In genomic region chr4:7103599-7104365, GRCh38 we compare ENCODE assay signal across 9 cellular contexts. TPM values are rescaled to one million over a fixed set of nuclear protein-coding genes. Genes with fewer than 3 reads are reported as not detected.
DNase-seq lines count a peak whose midpoint lies in the region; ATAC-seq and TF ChIP-seq lines count a peak whose summit lies in the region.
"Had no signal": no experiment of that assay in that cellular context is flagged by ENCODE, and none has a peak within 500 bp of the region (broad histone marks: within the 10 kb centered on the region; RNA-seq: fewer than 3 reads in every experiment).

No MANE protein-coding gene starts in this region.

- WGBS in sigmoid colon, 2 donors, result 17 to 32% methylated on average over 22 of the region's 22 CpGs

- no peak for DNase-seq in activated naive CD4-positive, alpha-beta T cell treated with Interleukin-2 at 50 U/mL for 16 hours
- no peak for DNase-seq in activated T-helper 2 cell treated with anti-CD3 and anti-CD28 coated beads, Interferon-gamma antibody, Interleukin-2, Interleukin-4, amounts not matched to agents 10 μg/mL and 5 μg/mL and 100 μg/mL, durations not matched to agents 14 hours and 24 hours and 36 hours (ENCODE audit: low spot score)
- DNase-seq in hypothalamus (lab: John Stamatoyannopoulos, UW) (peak in 36 of 51 donors; percentile 52 to 91 (median 73)), sigmoid colon (peak; percentile 91)

- no peaks in the 10 kb centered on the region for H3K36me3 ChIP-seq in sigmoid colon
- H3K36me3 ChIP-seq: cardiac muscle cell had no signal

- no peak for TF ChIP-seq POLR2A in sigmoid colon (IDR thresholded peaks at IDR 0.05)

- H3K4me1 ChIP-seq in sigmoid colon, result peaks cover 0 to 25% (median 22%) of the 10 kb centered on the region in 4 donors

- H3K4me3 ChIP-seq in sigmoid colon, result peak overlapping the region in 3 of 4 donors; percentile 58 to 62 (median 60)

- no peak for TF ChIP-seq EP300 in sigmoid colon (IDR thresholded peaks at IDR 0.05)

- H3K4me3 Mint-ChIP-seq in activated naive CD4-positive, alpha-beta T cell treated with anti-CD3 and anti-CD28 coated beads, Interleukin-2, amount 50 U/mL, for 24 hours, result peak overlapping the region; percentile 88
- peak overlapping the region; percentile 94 for H3K4me3 Mint-ChIP-seq in activated T-helper 2 cell treated with anti-CD3 and anti-CD28 coated beads, Interferon-gamma antibody, Interleukin-2, Interleukin-4, amounts not matched to agents 10 μg/mL and 5 μg/mL and 100 μg/mL, durations not matched to agents 14 hours and 24 hours and 36 hours (ENCODE audit: low read depth)

- no peaks in the 10 kb centered on the region for H3K9me3 ChIP-seq in sigmoid colon

- H3K27me3 ChIP-seq in sigmoid colon, result no peaks in the 10 kb centered on the region
- H3K27me3 ChIP-seq: cardiac muscle cell had no signal

- H3K27ac ChIP-seq in sigmoid colon, result peak overlapping the region; percentile 75 to 86 (median 82)
- H3K27ac ChIP-seq: cardiac muscle cell had no signal

- H3K4me1 Mint-ChIP-seq in activated naive CD4-positive, alpha-beta T cell treated with anti-CD3 and anti-CD28 coated beads, Interleukin-2, amount 50 U/mL, for 24 hours, result peaks cover 10% of the 10 kb centered on the region
- H3K4me1 Mint-ChIP-seq in activated T-helper 2 cell treated with anti-CD3 and anti-CD28 coated beads, Interferon-gamma antibody, Interleukin-2, Interleukin-4, amounts not matched to agents 10 μg/mL and 5 μg/mL and 100 μg/mL, durations not matched to agents 14 hours and 24 hours and 36 hours (ENCODE audit: low read depth), result peaks cover 9% of the 10 kb centered on the region

- intact Hi-C loops in activated T-helper 2 cell treated with anti-CD3 and anti-CD28 coated beads, Interferon-gamma antibody, Interleukin-2, Interleukin-4, amounts not matched to agents 10 μg/mL and 5 μg/mL and 100 μg/mL, durations not matched to agents 14 hours and 24 hours and 36 hours (cut with micrococcal nuclease), result loop anchor here (2.0 to 10.0 kb wide), 3 partner anchors 35 to 839 kb away; partner anchors contain the start of genes GRPEL1, TADA2B and WFS1
- intact Hi-C loops in sigmoid colon (cut with DNase I), result no loop called here

- H3K27me3 Mint-ChIP-seq in activated naive CD4-positive, alpha-beta T cell treated with anti-CD3 and anti-CD28 coated beads, Interleukin-2, amount 50 U/mL, for 24 hours, result no peaks in the 10 kb centered on the region
- peaks cover 18% of the 10 kb centered on the region for H3K27me3 Mint-ChIP-seq in activated T-helper 2 cell treated with anti-CD3 and anti-CD28 coated beads, Interferon-gamma antibody, Interleukin-2, Interleukin-4, amounts not matched to agents 10 μg/mL and 5 μg/mL and 100 μg/mL, durations not matched to agents 14 hours and 24 hours and 36 hours (ENCODE audit: low read depth)

- no peak for ATAC-seq in HG02970 (IDR thresholded peaks at IDR 0.05; ENCODE audit: low FRiP score, unreplicated experiment)
- ATAC-seq in GM21515 (IDR thresholded peaks at IDR 0.05; ENCODE audit: unreplicated experiment), result no peak
- ATAC-seq in GM21737 (IDR thresholded peaks at IDR 0.05; ENCODE audit: unreplicated experiment), result no peak

- no peaks in the 10 kb centered on the region for H3K36me3 Mint-ChIP-seq in activated naive CD4-positive, alpha-beta T cell treated with anti-CD3 and anti-CD28 coated beads, Interleukin-2, amount 50 U/mL, for 24 hours
- no peaks in the 10 kb centered on the region for H3K36me3 Mint-ChIP-seq in activated T-helper 2 cell treated with anti-CD3 and anti-CD28 coated beads, Interferon-gamma antibody, Interleukin-2, Interleukin-4, amounts not matched to agents 10 μg/mL and 5 μg/mL and 100 μg/mL, durations not matched to agents 14 hours and 24 hours and 36 hours (ENCODE audit: low read depth)

- H3K27ac Mint-ChIP-seq in activated naive CD4-positive, alpha-beta T cell treated with anti-CD3 and anti-CD28 coated beads, Interleukin-2, amount 50 U/mL, for 24 hours, result no peak overlapping the region
- no peak overlapping the region for H3K27ac Mint-ChIP-seq in activated T-helper 2 cell treated with anti-CD3 and anti-CD28 coated beads, Interferon-gamma antibody, Interleukin-2, Interleukin-4, amounts not matched to agents 10 μg/mL and 5 μg/mL and 100 μg/mL, durations not matched to agents 14 hours and 24 hours and 36 hours

- H3K9me3 Mint-ChIP-seq in activated naive CD4-positive, alpha-beta T cell treated with anti-CD3 and anti-CD28 coated beads, Interleukin-2, amount 50 U/mL, for 24 hours, result no peaks in the 10 kb centered on the region
- no peaks in the 10 kb centered on the region for H3K9me3 Mint-ChIP-seq in activated T-helper 2 cell treated with anti-CD3 and anti-CD28 coated beads, Interferon-gamma antibody, Interleukin-2, Interleukin-4, amounts not matched to agents 10 μg/mL and 5 μg/mL and 100 μg/mL, durations not matched to agents 14 hours and 24 hours and 36 hours

- TF ChIP-seq CTCF in sigmoid colon (IDR thresholded peaks at IDR 0.05), result no peak

RNA-seq across cellular contexts. Expression of gene GRPEL1, which starts 35.9 kb away (rescaled TPM):
- total RNA-seq in activated T-helper 2 cell treated with anti-CD3 and anti-CD28 coated beads, Interferon-gamma antibody, Interleukin-2, Interleukin-4, amounts not matched to agents 10 μg/mL and 5 μg/mL and 100 μg/mL, durations not matched to agents 14 hours and 24 hours and 36 hours, result 84.4 and 84.6 TPM in 2 replicates
- total RNA-seq in sigmoid colon, result 10 to 100 TPM in 3 of 4 donors, 1 to 10 TPM in 1; 7.5 to 23.2 (median 15.0) TPM
- polyA plus RNA-seq in sigmoid colon, result 10 to 100 TPM; 30.6 to 34.7 (median 31.9) TPM

Comparison
In these comparisons a context has a peak if more than half of its experiments do, and no peak if none do; other contexts are left out.
1. DNase-seq: peak in hypothalamus (36 of 51) and sigmoid colon (single experiment); none in activated naive CD4-positive, alpha-beta T cell treated with Interleukin-2 at 50 U/mL for 16 hours (single experiment) and activated T-helper 2 cell treated with anti-CD3 and anti-CD28 coated beads, Interferon-gamma antibody, Interleukin-2, Interleukin-4, amounts not matched to agents 10 μg/mL and 5 μg/mL and 100 μg/mL, durations not matched to agents 14 hours and 24 hours and 36 hours (single experiment).